Comparison of ENCODE assay signal across 1 cellular context in genomic region chr15:68197661-68198437, GRCh38.
TF ChIP-seq lines count a peak whose summit lies in the region.

No MANE protein-coding gene starts in this region.

TF ChIP-seq in HepG2, 621 proteins besides CTCF, POLR2A, EP300 and RAD21 (continued from another document):
- TF ChIP-seq ZNF687 (CRISPR knock-in tag; IDR thresholded peaks at IDR 0.05) (peak; percentile 36; the same call in 1 of the 2 replicates), THRA (CRISPR knock-in tag; IDR thresholded peaks at IDR 0.05; ENCODE audit: borderline replicate concordance) (no peak), MED1 (CRISPR knock-in tag; IDR thresholded peaks at IDR 0.05) (no peak), NFKBIZ (CRISPR knock-in tag; IDR thresholded peaks at IDR 0.05) (no peak), TFAP4 (IDR thresholded peaks at IDR 0.05; ENCODE audit: borderline replicate concordance, low read depth) (peak; percentile 26; the same call in 1 of the 2 replicates), GLI4 (CRISPR knock-in tag; IDR thresholded peaks at IDR 0.05; ENCODE audit: borderline replicate concordance) (no peak), HDAC1 (CRISPR knock-in tag; IDR thresholded peaks at IDR 0.05) (no peak), AGO2 (optimal IDR thresholded peaks at IDR 0.05; ENCODE audit: low read depth, low read length) (peak; percentile 73), ELF1 (CRISPR knock-in tag; IDR thresholded peaks at IDR 0.05) (no peak), TBX3 (IDR thresholded peaks at IDR 0.05; ENCODE audit: borderline replicate concordance) (no peak), ZFP36L2 (CRISPR knock-in tag; IDR thresholded peaks at IDR 0.05) (no peak)
